23 cellular contexts compared by ENCODE assay signal in genomic region chr14:32090686-32091085, GRCh38. TPM values are rescaled to one million over a fixed set of nuclear protein-coding genes. Genes with fewer than 3 reads are reported as not detected.
DNase-seq lines count a peak whose midpoint lies in the region; ATAC-seq, FAIRE-seq and TF ChIP-seq lines count a peak whose summit lies in the region.
"Had no signal": no experiment of that assay in that cellular context is flagged by ENCODE, and none has a peak within 500 bp of the region (broad histone marks: within the 10 kb centered on the region; RNA-seq: fewer than 3 reads in every experiment).

No MANE protein-coding gene starts in this region.

- FAIRE-seq in HepG2 (lab: Jason Lieb, UNC) (no peak), frontal cortex (lab: Jason Lieb, UNC) (peak; percentile 8)

- H3K27me3 ChIP-seq in HepG2 (ENCODE audit: control insufficient read depth in 1 of 2, insufficient read depth in 2 of 2, low read length in 2 of 2) (no peaks in the 10 kb centered on the region), right lobe of liver (no peaks in the 10 kb centered on the region), spleen (replicated peaks in 1 of 7) (no peaks in the 10 kb centered on the region)

- in situ Hi-C loops in HepG2 (cut with HindIII; ENCODE audit: extremely low pct_ligation_motif_present, low pct_unique_long_range_greater_than_20kb) = no loop called here

- H3K79me2 ChIP-seq in HepG2 (ENCODE audit: insufficient read depth, low read length) (peaks cover 52% of the 10 kb centered on the region), OCI-LY7 (ENCODE audit: insufficient read depth, low read depth, low read length) (no peaks in the 10 kb centered on the region)

- TF ChIP-seq POLR2A in HepG2 (IDR thresholded peaks at IDR 0.05; ENCODE audit: insufficient read depth in 1 of 2, low read depth in 2 of 2, low read length in 2 of 2) (no peak), right lobe of liver (IDR thresholded peaks at IDR 0.05) (no peak), spleen (IDR thresholded peaks at IDR 0.05) (no peak)

- no peak overlapping the region for H3K9ac ChIP-seq in HepG2 (ENCODE audit: insufficient read depth, low read depth, low read length)
- H3K9ac ChIP-seq: SK-N-SH had no signal

- H3K9me3 ChIP-seq in HepG2 (ENCODE audit: low read length) (no peaks in the 10 kb centered on the region), right lobe of liver (no peaks in the 10 kb centered on the region), spleen (no peaks in the 10 kb centered on the region), OCI-LY7 (ENCODE audit: low read length) (no peaks in the 10 kb centered on the region)
- H3K9me3 ChIP-seq: SK-N-SH had no signal

- H3K4me2 ChIP-seq in HepG2 (ENCODE audit: low read depth, low read length) (no peak overlapping the region), OCI-LY7 (ENCODE audit: low read length) (no peak overlapping the region)
- H3K4me2 ChIP-seq: SK-N-SH had no signal

- no peaks in the 10 kb centered on the region for H3K9me2 ChIP-seq in OCI-LY7 (ENCODE audit: insufficient read depth, low read length)
- H3K9me2 ChIP-seq: SK-N-SH had no signal

- H3K4me3 ChIP-seq in HepG2 (replicated peaks in 1 of 3; ENCODE audit: insufficient read depth in 1 of 3, low read depth in 2 of 3, low read length in 3 of 3) (no peak overlapping the region), right lobe of liver (no peak overlapping the region), spleen (no peak overlapping the region), OCI-LY7 (ENCODE audit: low read depth, low read length, poor library complexity, severe bottlenecking) (no peak overlapping the region)

- peaks cover 11 to 36% of the 10 kb centered on the region in 2 experiments for H3K36me3 ChIP-seq in HepG2 (replicated peaks in 1 of 2; ENCODE audit: control insufficient read depth in 1 of 2, insufficient read depth in 2 of 2, low read length in 2 of 2)
- peaks cover 0 to 9% (median 2%) of the 10 kb centered on the region in 4 donors for H3K36me3 ChIP-seq in right lobe of liver
- peaks cover 0 to 53% (median 18%) of the 10 kb centered on the region in 6 donors for H3K36me3 ChIP-seq in spleen
- no peaks in the 10 kb centered on the region for H3K36me3 ChIP-seq in OCI-LY7 (ENCODE audit: insufficient read depth, low read length)

- intact Hi-C loops in HepG2 (cut with micrococcal nuclease; ENCODE audit: unreplicated experiment) (no loop called here), right lobe of liver (cut with DNase I) (no loop called here), spleen (cut with DNase I; ENCODE audit: low total_unique reads) (no loop called here), OCI-LY7 (cut with micrococcal nuclease; ENCODE audit: unreplicated experiment) (no loop called here)

- POLR2A ChIA-PET in HepG2 (lab: Yijun Ruan, JAX) (no interaction called here), OCI-LY7 (lab: Charles Lee) (no interaction called here)

- H3K27ac ChIP-seq in HepG2 (ENCODE audit: extremely low read length, insufficient read depth, low read length) (no peak overlapping the region), right lobe of liver (no peak overlapping the region), spleen (no peak overlapping the region), OCI-LY7 (ENCODE audit: low read depth, low read length, poor library complexity, severe bottlenecking) (no peak overlapping the region)
- H3K27ac ChIP-seq: 22Rv1 had no signal

- 96% methylated on average over 6 of the region's 6 CpGs for WGBS in HepG2 (ENCODE audit: low lambda C conversion rate)
- WGBS in right lobe of liver (ENCODE audit: insufficient coverage, low coverage, low lambda C conversion rate, missing lambda C conversion rate) = 97% methylated on average over 3 of the region's 6 CpGs
- WGBS in spleen, 5 donors = 90 to 99% (median 95%) methylated on average over 6 of the region's 6 CpGs

- H3K4me1 ChIP-seq in HepG2 (ENCODE audit: insufficient read depth, low read length) (peaks cover 20% of the 10 kb centered on the region), right lobe of liver (no peaks in the 10 kb centered on the region), spleen (peaks cover 0 to 34% (median 13%) of the 10 kb centered on the region in 6 donors), OCI-LY7 (ENCODE audit: insufficient read depth, low read length, poor library complexity, severe bottlenecking) (no peaks in the 10 kb centered on the region)

- TF ChIP-seq RAD21 in HepG2 (CRISPR knock-in tag; IDR thresholded peaks at IDR 0.05) = no peak

- DNase-seq in HepG2 (ENCODE audit: low spot score) (no peak), right lobe of liver (no peak), frontal cortex (ENCODE audit: low spot score in 2 of 2) (no peak), pons (ENCODE audit: low spot score) (peak; percentile 80), spleen (no peak), OCI-LY7 (ENCODE audit: low spot score) (no peak)
- DNase-seq: C1 segment of cervical spinal cord; CD8-positive, alpha-beta T cell; DMS153; KBM-7; MM.1S; NCI-H1092; NCI-H1436; NCI-H187 treated with DMSO at 0.1 percent for 48 hours; NCI-H2227 treated with DMSO at 0.1 percent for 48 hours; NCI-H510A treated with DMSO at 0.1 percent for 48 hours; NCI-H748 treated with DMSO at 0.1 percent for 48 hours; SIG-M5; SK-N-SH had no signal

- TF ChIP-seq CTCF in HepG2 (CRISPR knock-in tag; IDR thresholded peaks at IDR 0.05) (no peak), right lobe of liver (IDR thresholded peaks at IDR 0.05) (no peak), spleen (IDR thresholded peaks at IDR 0.05 in 8 of 11, conservative IDR thresholded peaks at IDR 0.05 in 3 of 11) (no peak), OCI-LY7 (conservative IDR thresholded peaks at IDR 0.05; ENCODE audit: low read length) (no peak)

- H4K20me1 ChIP-seq in HepG2 (ENCODE audit: insufficient read depth, low read length) (peaks cover 17% of the 10 kb centered on the region; the same call in 1 of the 2 replicates), OCI-LY7 (ENCODE audit: insufficient read depth, low read length) (no peaks in the 10 kb centered on the region)

- H2AFZ ChIP-seq in HepG2 (ENCODE audit: low read length) = no peak overlapping the region
- H2AFZ ChIP-seq in OCI-LY7 (ENCODE audit: low read length) = no peak overlapping the region

- TF ChIP-seq EP300 in HepG2 (IDR thresholded peaks at IDR 0.05; ENCODE audit: low read depth in 2 of 2, low read length in 2 of 2) = no peak
- TF ChIP-seq EP300 in HepG2 (CRISPR knock-in tag; IDR thresholded peaks at IDR 0.05; ENCODE audit: borderline replicate concordance) = no peak

- ATAC-seq in HepG2 = no peak
- no peak for ATAC-seq in right lobe of liver
- no peak for ATAC-seq in GM18498 (IDR thresholded peaks at IDR 0.05; ENCODE audit: unreplicated experiment)
- no peak for ATAC-seq in HG02623 (IDR thresholded peaks at IDR 0.05; ENCODE audit: unreplicated experiment)
- ATAC-seq: CD8-positive, alpha-beta T cell; Panc1 had no signal

- CTCF ChIA-PET in HepG2 (lab: Yijun Ruan, JAX; ENCODE audit: low intra/inter-chr PET ratio, low total read pairs) = no interaction called here
- CTCF ChIA-PET in OCI-LY7 (lab: Charles Lee; ENCODE audit: unreplicated experiment) = no interaction called here

- BruUV-seq in HepG2 (replicated peaks; lab: Mats Ljungman, UMichigan) = no TSS peak
- no TSS peak for BruUV-seq in OCI-LY7 (replicated peaks; lab: Mats Ljungman, UMichigan)

TF ChIP-seq in HepG2, 621 proteins besides CTCF, POLR2A, EP300 and RAD21 (continues in another document):
- TF ChIP-seq TBL1XR1 (IDR thresholded peaks at IDR 0.05; ENCODE audit: borderline replicate concordance, low read length, partially characterized antibody) (no peak), TCF7L2 (IDR thresholded peaks at IDR 0.05; ENCODE audit: low read depth, low read length) (no peak), MAFF (IDR thresholded peaks at IDR 0.05; ENCODE audit: low read depth, low read length) (peak; percentile 26; the same call in 1 of the 2 replicates), HDAC1 (CRISPR knock-in tag; IDR thresholded peaks at IDR 0.05) (no peak), ZKSCAN1 (IDR thresholded peaks at IDR 0.05; ENCODE audit: low read length) (no peak), BORCS8-MEF2B (CRISPR knock-in tag; IDR thresholded peaks at IDR 0.05) (no peak), SSRP1 (CRISPR knock-in tag; IDR thresholded peaks at IDR 0.05) (no peak), ZFAT (CRISPR knock-in tag; conservative IDR thresholded peaks at IDR 0.05) (no peak), POLR2AphosphoS2 (IDR thresholded peaks at IDR 0.05; ENCODE audit: low read depth, low read length) (no peak), NCOA2 (CRISPR knock-in tag; IDR thresholded peaks at IDR 0.05) (no peak), KAT8 (CRISPR knock-in tag; IDR thresholded peaks at IDR 0.05) (no peak), CREB1 (IDR thresholded peaks at IDR 0.05) (peak; percentile 30; the same call in 1 of the 2 replicates), CREB1 (CRISPR knock-in tag; IDR thresholded peaks at IDR 0.05) (no peak)

RNA-seq across cellular contexts. Expression of gene ARHGAP5, which starts 13.6 kb away (rescaled TPM):
- total RNA-seq in HepG2 (2016; rRNA removed; fragmentation: Illumina TruSeq; extraction: Trizol) (144 and 251 TPM in 2 replicates), right lobe of liver (10 to 100 TPM; 32.0 to 60.5 (median 50.1) TPM), frontal cortex (429 TPM), spleen (100 to 1,000 TPM; 103 to 189 (median 119) TPM), OCI-LY7 (2022) (19.8 and 20.4 TPM in 2 replicates)
- 107 and 120 TPM in 2 replicates for total RNA-seq in HepG2 (2016; cell fraction: cytosol; rRNA removed; fragmentation: Illumina TruSeq; extraction: Trizol; ENCODE audit: low read depth)
- total RNA-seq in HepG2 (2016; cell fraction: insoluble cytoplasmic fraction; rRNA removed; fragmentation: Illumina TruSeq; extraction: Trizol) = 143 and 234 TPM in 2 replicates
- total RNA-seq in HepG2 (2016; cell fraction: membrane; rRNA removed; fragmentation: Illumina TruSeq; extraction: Trizol) = 251 and 354 TPM in 2 replicates
- total RNA-seq in HepG2 (2016; cell fraction: nucleus; rRNA removed; fragmentation: Illumina TruSeq; extraction: Trizol) = 126 and 127 TPM in 2 replicates
- polyA plus RNA-seq in HepG2 (2011; rRNA removed) (33.2 and 33.7 TPM in 2 replicates), spleen (10 to 100 TPM; 10.1 to 16.5 (median 11.0) TPM)
- 9.5 and 23.4 TPM in 2 replicates for polyA plus RNA-seq in HepG2 (2011; cell fraction: cytosol; rRNA removed)
- 16.4 and 21.5 TPM in 2 replicates for polyA plus RNA-seq in HepG2 (2011; cell fraction: nucleus; rRNA removed)
- 66.9 and 68.2 TPM in 2 replicates for polyA plus RNA-seq in HepG2 (2012)
- polyA plus RNA-seq in HepG2 (2016; cell fraction: cytosol; fragmentation: Illumina TruSeq; extraction: Trizol; ENCODE audit: low read depth) = 7.1 and 8.7 TPM in 2 replicates
- polyA plus RNA-seq in HepG2 (2016; cell fraction: insoluble cytoplasmic fraction; fragmentation: Illumina TruSeq; extraction: Trizol; ENCODE audit: low read depth) = 97.2 and 109 TPM in 2 replicates
- polyA plus RNA-seq in HepG2 (2016; cell fraction: membrane; fragmentation: Illumina TruSeq; extraction: Trizol; ENCODE audit: low read depth) = 24.4 and 27.7 TPM in 2 replicates
- polyA plus RNA-seq in HepG2 (2016; cell fraction: nucleus; fragmentation: Illumina TruSeq; extraction: Trizol; ENCODE audit: insufficient read depth, low read depth) = 58.3 and 60.5 TPM in 2 replicates
- 32.3 and 33.4 TPM in 2 replicates for polyA minus RNA-seq in HepG2 (2011; rRNA and poly(A)+ RNA removed; ENCODE audit: low replicate concordance)
- polyA minus RNA-seq in HepG2 (2011; cell fraction: cytosol; rRNA and poly(A)+ RNA removed) = 126 and 147 TPM in 2 replicates
- 187 and 220 TPM in 2 replicates for polyA minus RNA-seq in HepG2 (2011; cell fraction: nucleus; rRNA and poly(A)+ RNA removed)
- total RNA-seq in OCI-LY7 (2014; rRNA removed; shearing (Covaris generic)) = 7.6 and 8.1 TPM in 2 replicates
